19 cellular contexts compared by ENCODE assay signal in genomic region chr10:348456-348855, GRCh38.
"Had no signal": no experiment of that assay in that cellular context is flagged by ENCODE, and none has a peak within 500 bp of the region (broad histone marks: within the 10 kb centered on the region; RNA-seq: fewer than 3 reads in every experiment).

No MANE protein-coding gene starts in this region.

- ATAC-seq: naive thymus-derived CD4-positive, alpha-beta T cell; pancreas; stimulated activated effector memory CD8-positive, alpha-beta T cell treated with anti-CD3 and anti-CD28 coated beads, Interleukin-12 subunit alpha, Interleukin-12 subunit beta, amount 100 ng/mL, for 72 hours had no signal

- H3K9me3 ChIP-seq: colonic mucosa, pancreas, testis, tibial nerve had no signal

- H3K27ac ChIP-seq: colonic mucosa, pancreas, testis, tibial nerve had no signal

- H3K4me1 Mint-ChIP-seq: endodermal cell, neural crest cell had no signal

- H3K27me3 Mint-ChIP-seq: naive thymus-derived CD4-positive, alpha-beta T cell; progenitor cell of endocrine pancreas; stimulated activated naive CD8-positive, alpha-beta T cell treated with anti-CD3 and anti-CD28 coated beads, Interleukin-15, Interleukin-2, amounts not matched to agents 100 ng/mL and 50 ng/mL, for 24 hours had no signal

- H3K4me2 ChIP-seq: smooth muscle cell had no signal

- H3K9me3 Mint-ChIP-seq: stimulated activated effector memory CD8-positive, alpha-beta T cell treated with anti-CD3 and anti-CD28 coated beads, Interleukin-12 subunit alpha, Interleukin-12 subunit beta, amount 100 ng/mL, for 72 hours; stimulated activated naive CD8-positive, alpha-beta T cell treated with anti-CD3 and anti-CD28 coated beads, Interleukin-15, Interleukin-2, amounts not matched to agents 100 ng/mL and 50 ng/mL, for 24 hours had no signal

- H3K4me1 ChIP-seq: colonic mucosa, pancreas, testis, tibial nerve had no signal

- H3K27me3 ChIP-seq: colonic mucosa, pancreas, testis, tibial nerve had no signal

- H3K36me3 ChIP-seq: colonic mucosa had no signal

- H3K27ac Mint-ChIP-seq: endodermal cell; naive thymus-derived CD4-positive, alpha-beta T cell; stimulated activated effector memory CD8-positive, alpha-beta T cell treated with anti-CD3 and anti-CD28 coated beads, Interleukin-12 subunit alpha, Interleukin-12 subunit beta, amount 100 ng/mL, for 72 hours; stimulated activated naive CD8-positive, alpha-beta T cell treated with anti-CD3 and anti-CD28 coated beads, Interleukin-15, Interleukin-2, amounts not matched to agents 100 ng/mL and 50 ng/mL, for 24 hours had no signal

- H3K36me3 Mint-ChIP-seq: stimulated activated effector memory CD8-positive, alpha-beta T cell treated with anti-CD3 and anti-CD28 coated beads, Interleukin-12 subunit alpha, Interleukin-12 subunit beta, amount 100 ng/mL, for 72 hours had no signal

- DNase-seq: colonic mucosa; dermis blood vessel endothelial cell; erythroblast; foreskin melanocyte; hippocampal formation; mesendoderm; naive thymus-derived CD4-positive, alpha-beta T cell; pancreas; right cardiac atrium; stimulated activated CD4-positive, alpha-beta T cell treated with anti-CD3 and anti-CD28 coated beads, Interleukin-4, amount 100 ng/mL, for 1 hour; stimulated activated CD8-positive, alpha-beta memory T cell treated with anti-CD3 and anti-CD28 coated beads, Interleukin-4, amount 100 ng/mL, for 48 hours; testis had no signal

- H3K4me3 ChIP-seq: colonic mucosa, pancreas, smooth muscle cell, tibial nerve had no signal

- H3K4me3 Mint-ChIP-seq: endodermal cell; naive thymus-derived CD4-positive, alpha-beta T cell; neural crest cell; stimulated activated effector memory CD8-positive, alpha-beta T cell treated with anti-CD3 and anti-CD28 coated beads, Interleukin-12 subunit alpha, Interleukin-12 subunit beta, amount 100 ng/mL, for 72 hours; stimulated activated naive CD8-positive, alpha-beta T cell treated with anti-CD3 and anti-CD28 coated beads, Interleukin-15, Interleukin-2, amounts not matched to agents 100 ng/mL and 50 ng/mL, for 24 hours had no signal
